ENCODE assay signal across 24 cellular contexts in the genomic region with DNA sequence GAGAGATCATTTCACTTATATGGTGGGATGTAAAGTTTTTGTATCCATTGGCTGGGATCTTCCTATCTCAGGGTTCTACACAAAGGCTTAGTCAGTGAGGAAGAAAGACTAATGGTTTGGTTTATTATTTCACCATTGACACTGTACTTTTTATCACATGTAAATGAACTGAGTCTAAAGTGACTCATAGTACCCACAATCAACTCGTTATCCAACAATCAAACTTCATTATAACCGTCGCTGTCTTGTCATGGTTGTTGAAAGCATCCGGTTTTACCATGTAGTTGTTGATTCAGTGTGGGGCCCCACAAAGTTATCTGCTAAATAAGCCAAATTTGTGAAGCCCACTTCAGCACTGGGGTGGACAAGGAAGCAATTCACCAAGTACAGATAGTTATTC. TPM values are rescaled to one million over a fixed set of nuclear protein-coding genes. Genes with fewer than 3 reads are reported as not detected.
A peak's percentile ranks its signal among the peaks of the same experiment; 100 is the strongest.
DNase-seq lines count a peak whose midpoint lies in the region; ATAC-seq, FAIRE-seq and TF ChIP-seq lines count a peak whose summit lies in the region.
"Had no signal": no experiment of that assay in that cellular context is flagged by ENCODE, and none has a peak within 500 bp of the region (broad histone marks: within the 10 kb centered on the region; RNA-seq: fewer than 3 reads in every experiment).

No MANE protein-coding gene starts in this region.

- no peaks in the 10 kb centered on the region for H3K36me3 ChIP-seq in astrocyte (ENCODE audit: insufficient read depth, low read length)

- FAIRE-seq in astrocyte (lab: Jason Lieb, UNC) = peak; percentile 13
- FAIRE-seq: kidney had no signal

- no peak for ATAC-seq in GM21619 (IDR thresholded peaks at IDR 0.05; ENCODE audit: unreplicated experiment)
- ATAC-seq in left colon = no peak
- ATAC-seq: activated CD8-positive, alpha-beta memory T cell treated with anti-CD3 and anti-CD28 coated beads, Interleukin-2, amount 10 ng/mL, durations not matched to agents 7 days and 5 days; activated naive CD8-positive, alpha-beta T cell treated with anti-CD3 and anti-CD28 coated beads, Interleukin-2, amount 50 U/mL, for 24 hours had no signal

- intact Hi-C loops in left colon (cut with DNase I, micrococcal nuclease) = no loop called here

- no peaks in the 10 kb centered on the region for H3K4me1 Mint-ChIP-seq in astrocyte (ENCODE audit: low read depth, unreplicated experiment)
- H3K4me1 Mint-ChIP-seq: activated CD8-positive, alpha-beta memory T cell treated with anti-CD3 and anti-CD28 coated beads, Interleukin-2, amount 10 ng/mL, durations not matched to agents 7 days and 5 days; activated naive CD8-positive, alpha-beta T cell treated with anti-CD3 and anti-CD28 coated beads, Interleukin-2, amount 50 U/mL, for 24 hours; nephron had no signal

- no peaks in the 10 kb centered on the region for H3K9me3 ChIP-seq in astrocyte (ENCODE audit: insufficient read depth, low read depth, low read length)

- no peak overlapping the region for H3K4me3 ChIP-seq in astrocyte (ENCODE audit: insufficient read depth, low read depth, low read length)
- no peak overlapping the region for H3K4me3 ChIP-seq in fibroblast of villous mesenchyme (ENCODE audit: low read depth, low read length)
- H3K4me3 ChIP-seq: PC-9, SK-N-MC had no signal

- no peak overlapping the region for H2AFZ ChIP-seq in astrocyte (ENCODE audit: low read depth, low read length)
- H2AFZ ChIP-seq: PC-9 had no signal

- peak overlapping the region; percentile 52 for H3K4me2 ChIP-seq in astrocyte (ENCODE audit: low read length)
- H3K4me2 ChIP-seq: PC-9 had no signal

- DNase-seq in Caki2 (ENCODE audit: low read depth) (peak; percentile 45), HT-29 (ENCODE audit: low spot score) (peak; percentile 17), astrocyte (ENCODE audit: low read depth) (peak; percentile 71), fibroblast of villous mesenchyme (ENCODE audit: low read depth) (peak; percentile 20), midbrain (lab: John Stamatoyannopoulos, UW) (no peak), left colon (no peak), RPMI8226 (no peak)
- DNase-seq: activated CD4-positive, alpha-beta T cell treated with anti-CD3 and anti-CD28 coated beads for 48 hours; activated CD8-positive, alpha-beta memory T cell treated with anti-CD3 and anti-CD28 coated beads, Interleukin-2, amount 10 ng/mL, durations not matched to agents 7 days and 5 days; activated naive CD8-positive, alpha-beta T cell treated with anti-CD3 and anti-CD28 coated beads, Interleukin-2, amount 50 U/mL, for 24 hours; GOT3; hypothalamus; kidney; mesendoderm; NCI-H1105 treated with DMSO at 0.1 percent for 48 hours; PC-9; posterior cingulate gyrus; T-helper 9 cell; trophoblast cell had no signal

- no peaks in the 10 kb centered on the region for H3K36me3 Mint-ChIP-seq in astrocyte (ENCODE audit: low read depth, unreplicated experiment)
- H3K36me3 Mint-ChIP-seq: activated CD8-positive, alpha-beta memory T cell treated with anti-CD3 and anti-CD28 coated beads, Interleukin-2, amount 10 ng/mL, durations not matched to agents 7 days and 5 days had no signal

- in situ Hi-C loops in Caki2 (cut with HindIII; ENCODE audit: low pct_unique_long_range_greater_than_20kb, low sequenced_read_pairs) = no loop called here

- no peaks in the 10 kb centered on the region for H4K20me1 ChIP-seq in astrocyte (ENCODE audit: insufficient read depth, low read length)

- no peaks in the 10 kb centered on the region for H3K79me2 ChIP-seq in astrocyte (ENCODE audit: insufficient read depth, low read length)

- no peak overlapping the region for H3K4me3 Mint-ChIP-seq in astrocyte (ENCODE audit: unreplicated experiment)
- H3K4me3 Mint-ChIP-seq: activated CD8-positive, alpha-beta memory T cell treated with anti-CD3 and anti-CD28 coated beads, Interleukin-2, amount 10 ng/mL, durations not matched to agents 7 days and 5 days; activated naive CD8-positive, alpha-beta T cell treated with anti-CD3 and anti-CD28 coated beads, Interleukin-2, amount 50 U/mL, for 24 hours; nephron; stimulated activated naive CD8-positive, alpha-beta T cell treated with anti-CD3 and anti-CD28 coated beads, Interleukin-15, Interleukin-2, amounts not matched to agents 100 ng/mL and 50 ng/mL, for 24 hours had no signal

- H3K4me1 ChIP-seq in astrocyte (ENCODE audit: insufficient read depth, low read length) = peaks cover 7% of the 10 kb centered on the region

- H3K9ac ChIP-seq in astrocyte (ENCODE audit: low read length) = no peak overlapping the region

- H3K27ac ChIP-seq in astrocyte (ENCODE audit: low read depth, low read length) = peak overlapping the region; percentile 14
- H3K27ac ChIP-seq: PC-9, SK-N-MC had no signal

- H3K27ac Mint-ChIP-seq in astrocyte (ENCODE audit: unreplicated experiment) = no peak overlapping the region
- H3K27ac Mint-ChIP-seq: activated CD8-positive, alpha-beta memory T cell treated with anti-CD3 and anti-CD28 coated beads, Interleukin-2, amount 10 ng/mL, durations not matched to agents 7 days and 5 days; activated naive CD8-positive, alpha-beta T cell treated with anti-CD3 and anti-CD28 coated beads, Interleukin-2, amount 50 U/mL, for 24 hours; activated T-helper 2 cell treated with anti-CD3 and anti-CD28 coated beads, Interferon-gamma antibody, Interleukin-2, Interleukin-4, amounts not matched to agents 10 μg/mL and 5 μg/mL and 100 μg/mL, durations not matched to agents 14 hours and 24 hours and 36 hours; nephron; stimulated activated naive CD8-positive, alpha-beta T cell treated with anti-CD3 and anti-CD28 coated beads, Interleukin-15, Interleukin-2, amounts not matched to agents 100 ng/mL and 50 ng/mL, for 24 hours had no signal

- TF ChIP-seq CTCF in astrocyte (IDR thresholded peaks at IDR 0.05; ENCODE audit: insufficient read depth, low read depth, low read length) (no peak), fibroblast of villous mesenchyme (IDR thresholded peaks at IDR 0.05; ENCODE audit: insufficient read depth, low read depth, low read length) (no peak)

- no peaks in the 10 kb centered on the region for H3K27me3 Mint-ChIP-seq in astrocyte (ENCODE audit: low read depth, unreplicated experiment)
- H3K27me3 Mint-ChIP-seq: activated CD8-positive, alpha-beta memory T cell treated with anti-CD3 and anti-CD28 coated beads, Interleukin-2, amount 10 ng/mL, durations not matched to agents 7 days and 5 days had no signal

- peaks cover 5% of the 10 kb centered on the region for H3K9me3 Mint-ChIP-seq in astrocyte (ENCODE audit: unreplicated experiment)

- H3K27me3 ChIP-seq in astrocyte (ENCODE audit: insufficient read depth, low read length) = no peaks in the 10 kb centered on the region

RNA-seq across cellular contexts. Expression of a gene that starts 55.8 kb away (rescaled TPM):
- 6.7 and 10.0 TPM in 2 replicates for total RNA-seq in Caki2 (2014; rRNA removed; shearing (Covaris generic); ENCODE audit: low replicate concordance)
- total RNA-seq in HT-29 (2014; rRNA removed; shearing (Covaris generic)) = 16.5 and 25.2 TPM in 2 replicates
- total RNA-seq in astrocyte (30.8 and 33.2 TPM in 2 replicates), fibroblast of villous mesenchyme (19.3 and 28.9 TPM in 2 replicates), left colon (10 to 100 TPM; 18.5 to 25.2 TPM)

Comparison
In these comparisons a context has a peak if more than half of its experiments do, and no peak if none do; other contexts are left out.
1. DNase-seq: peak in Caki2 (single experiment), HT-29 (single experiment), astrocyte (single experiment) and fibroblast of villous mesenchyme (single experiment); none in midbrain (single experiment), left colon (0 of 2) and RPMI8226 (single experiment).